Comparison of ENCODE assay signal across 7 cellular contexts in genomic region chr3:119295816-119296484, GRCh38. TPM values are rescaled to one million over a fixed set of nuclear protein-coding genes. Genes with fewer than 3 reads are reported as not detected.
DNase-seq lines count a peak whose midpoint lies in the region; ATAC-seq, FAIRE-seq and TF ChIP-seq lines count a peak whose summit lies in the region.

No MANE protein-coding gene starts in this region.

- no peaks in the 10 kb centered on the region for H3K27me3 ChIP-seq in spleen (replicated peaks in 1 of 7)

- no peaks in the 10 kb centered on the region for H3K9me3 ChIP-seq in spleen

- intact Hi-C loops in spleen (cut with DNase I; ENCODE audit: low total_unique reads) = no loop called here

- DNase-seq in GM12892 (ENCODE audit: insufficient read length) = no peak
- peak; percentile 9 for DNase-seq in SIG-M5 (lab: John Stamatoyannopoulos, UW)
- DNase-seq in fibroblast of the aortic adventitia (ENCODE audit: low read depth) = peak; percentile 39
- DNase-seq in spleen = no peak
- DNase-seq in NCI-H2081 (lab: John Stamatoyannopoulos, UW) = no peak
- no peak for DNase-seq in islet precursor cell

- 36 to 66% (median 46%) methylated on average over 6 of the region's 6 CpGs for WGBS in spleen, 5 donors

- H3K36me3 ChIP-seq in spleen = peaks cover 0 to 9% (median 0%) of the 10 kb centered on the region in 6 donors

- peak; percentile 5 for FAIRE-seq in GM12892 (lab: Jason Lieb, UNC)

- H3K27ac ChIP-seq in spleen = peak overlapping the region in 7 of 8 donors; percentile 15 to 97 (median 94)

- no peak for TF ChIP-seq CTCF in fibroblast of the aortic adventitia (IDR thresholded peaks at IDR 0.05; ENCODE audit: insufficient read depth, low read length)
- no peak for TF ChIP-seq CTCF in spleen (IDR thresholded peaks at IDR 0.05 in 8 of 11, conservative IDR thresholded peaks at IDR 0.05 in 3 of 11)

- no peak for ATAC-seq in GM18867 (IDR thresholded peaks at IDR 0.05; ENCODE audit: unreplicated experiment)

- no peak for TF ChIP-seq POLR2A in GM12892 (IDR thresholded peaks at IDR 0.05; ENCODE audit: low read depth, low read length)
- no peak for TF ChIP-seq POLR2A in spleen (IDR thresholded peaks at IDR 0.05)

- H3K4me3 ChIP-seq in fibroblast of the aortic adventitia (ENCODE audit: low read depth, low read length) (peak overlapping the region; percentile 86), spleen (peak overlapping the region; percentile 64 to 80 (median 76))

- peaks cover 21 to 78% (median 53%) of the 10 kb centered on the region in 6 donors for H3K4me1 ChIP-seq in spleen

RNA-seq across cellular contexts. Expression of gene ARHGAP31, which starts 1.8 kb away (rescaled TPM):
- 9.0 TPM for polyA plus RNA-seq in GM12892 (2012; ENCODE audit: missing spikeins)
- 11.4 and 23.5 TPM in 2 replicates for total RNA-seq in fibroblast of the aortic adventitia (ENCODE audit: low replicate concordance)
- 10 to 100 TPM; 23.6 to 38.0 (median 29.1) TPM for total RNA-seq in spleen
- 1 to 10 TPM; 2.0 to 5.2 (median 2.3) TPM for polyA plus RNA-seq in spleen

RNA-seq across cellular contexts. Expression of gene B4GALT4, which starts 55.3 kb away (rescaled TPM):
- 12.5 TPM for polyA plus RNA-seq in GM12892 (2012; ENCODE audit: missing spikeins)
- 22.4 and 41.3 TPM in 2 replicates for total RNA-seq in fibroblast of the aortic adventitia (ENCODE audit: low replicate concordance)
- 10 to 100 TPM; 13.6 to 26.2 (median 15.4) TPM for total RNA-seq in spleen
- 1 to 10 TPM; 7.6 to 8.2 (median 7.7) TPM for polyA plus RNA-seq in spleen

Comparison
In these comparisons a context has a peak if more than half of its experiments do, and no peak if none do; other contexts are left out.
1. DNase-seq: peak in SIG-M5 (single experiment) and fibroblast of the aortic adventitia (single experiment); none in GM12892 (single experiment), spleen (single experiment), NCI-H2081 (0 of 2) and islet precursor cell (single experiment).